ENCODE assay signal across 1 cellular context in genomic region chr5:175813943-175814630, GRCh38.
TF ChIP-seq lines count a peak whose summit lies in the region.

No MANE protein-coding gene starts in this region.

TF ChIP-seq in HepG2, 621 proteins besides CTCF, POLR2A, EP300 and RAD21 (continued from another document):
- TF ChIP-seq SNAPC4 (CRISPR knock-in tag; IDR thresholded peaks at IDR 0.05) (no peak), ZNF850 (CRISPR knock-in tag; conservative IDR thresholded peaks at IDR 0.05) (no peak), TFDP2 (CRISPR knock-in tag; IDR thresholded peaks at IDR 0.05) (no peak), MAFF (IDR thresholded peaks at IDR 0.05; ENCODE audit: low read depth, low read length) (no peak), SIX4 (CRISPR knock-in tag; IDR thresholded peaks at IDR 0.05) (no peak), ZNF383 (CRISPR knock-in tag; IDR thresholded peaks at IDR 0.05; ENCODE audit: borderline replicate concordance) (no peak), GTF3A (CRISPR knock-in tag; conservative IDR thresholded peaks at IDR 0.05) (no peak), ZFP41 (CRISPR knock-in tag; IDR thresholded peaks at IDR 0.05; ENCODE audit: borderline replicate concordance) (no peak), THAP8 (CRISPR knock-in tag; IDR thresholded peaks at IDR 0.05; ENCODE audit: borderline replicate concordance) (no peak)
- TF ChIP-seq, protein P1, sequence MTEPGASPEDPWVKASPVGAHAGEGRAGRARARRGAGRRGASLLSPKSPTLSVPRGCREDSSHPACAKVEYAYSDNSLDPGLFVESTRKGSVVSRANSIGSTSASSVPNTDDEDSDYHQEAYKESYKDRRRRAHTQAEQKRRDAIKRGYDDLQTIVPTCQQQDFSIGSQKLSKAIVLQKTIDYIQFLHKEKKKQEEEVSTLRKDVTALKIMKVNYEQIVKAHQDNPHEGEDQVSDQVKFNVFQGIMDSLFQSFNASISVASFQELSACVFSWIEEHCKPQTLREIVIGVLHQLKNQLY (CRISPR knock-in tag; IDR thresholded peaks at IDR 0.05): no peak
- TF ChIP-seq, protein P2, sequence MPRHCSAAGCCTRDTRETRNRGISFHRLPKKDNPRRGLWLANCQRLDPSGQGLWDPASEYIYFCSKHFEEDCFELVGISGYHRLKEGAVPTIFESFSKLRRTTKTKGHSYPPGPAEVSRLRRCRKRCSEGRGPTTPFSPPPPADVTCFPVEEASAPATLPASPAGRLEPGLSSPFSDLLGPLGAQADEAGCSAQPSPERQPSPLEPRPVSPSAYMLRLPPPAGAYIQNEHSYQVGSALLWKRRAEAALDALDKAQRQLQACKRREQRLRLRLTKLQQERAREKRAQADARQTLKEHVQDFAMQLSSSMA (CRISPR knock-in tag; IDR thresholded peaks at IDR 0.05): no peak
